In genomic region chr1:178543291-178543609, GRCh38 we compare ENCODE assay signal across 8 cellular contexts. TPM values are rescaled to one million over a fixed set of nuclear protein-coding genes. Genes with fewer than 3 reads are reported as not detected.
DNase-seq lines count a peak whose midpoint lies in the region; ATAC-seq and TF ChIP-seq lines count a peak whose summit lies in the region.

No MANE protein-coding gene starts in this region.

- no peak for TF ChIP-seq POLR2A in suprapubic skin (IDR thresholded peaks at IDR 0.05)

- no peak overlapping the region for H3K27ac ChIP-seq in CD8-positive, alpha-beta T cell (ENCODE audit: low read depth, low read length)
- H3K27ac ChIP-seq in iPS-20b (ENCODE audit: low read length) (no peak overlapping the region), suprapubic skin (peak overlapping the region; percentile 46)

- peaks cover 3% of the 10 kb centered on the region for H3K36me3 Mint-ChIP-seq in CD8-positive, alpha-beta T cell
- no peaks in the 10 kb centered on the region for H3K36me3 Mint-ChIP-seq in activated naive CD4-positive, alpha-beta T cell treated with anti-CD3 and anti-CD28 coated beads, Interleukin-2, amount 50 U/mL, for 72 hours

- peak overlapping the region; percentile 41 for H3K27ac Mint-ChIP-seq in CD8-positive, alpha-beta T cell
- peak overlapping the region in 1 of 2 donors; percentile 86 for H3K27ac Mint-ChIP-seq in activated naive CD4-positive, alpha-beta T cell treated with anti-CD3 and anti-CD28 coated beads, Interleukin-2, amount 50 U/mL, for 72 hours

- TF ChIP-seq CTCF in CD8-positive, alpha-beta T cell (IDR thresholded peaks at IDR 0.05) = no peak
- TF ChIP-seq CTCF in suprapubic skin (IDR thresholded peaks at IDR 0.05) = no peak

- no peak for TF ChIP-seq EP300 in suprapubic skin (IDR thresholded peaks at IDR 0.05)

- H3K36me3 ChIP-seq in CD8-positive, alpha-beta T cell (ENCODE audit: insufficient read depth, low read length) = no peaks in the 10 kb centered on the region
- H3K36me3 ChIP-seq in iPS-20b (ENCODE audit: insufficient read depth, low read depth, low read length) = peaks cover 8% of the 10 kb centered on the region
- no peaks in the 10 kb centered on the region for H3K36me3 ChIP-seq in suprapubic skin

- no peak for DNase-seq in CD8-positive, alpha-beta T cell
- DNase-seq in activated naive CD4-positive, alpha-beta T cell treated with anti-CD3 and anti-CD28 coated beads, Interleukin-2, amount 50 U/mL, for 72 hours (ENCODE audit: low spot score in 2 of 2) = no peak
- DNase-seq in suprapubic skin (ENCODE audit: low spot score in 2 of 2) (no peak), UCSD-AML1 (lab: John Stamatoyannopoulos, UW; ENCODE audit: unreplicated experiment) (no peak)
- DNase-seq in effector CD8-positive, alpha-beta T cell (lab: John Stamatoyannopoulos, UW) = no peak

- no peaks in the 10 kb centered on the region for H3K9me3 ChIP-seq in CD8-positive, alpha-beta T cell (ENCODE audit: low read length)
- H3K9me3 ChIP-seq in iPS-20b (ENCODE audit: insufficient read depth, low read depth, low read length) (no peaks in the 10 kb centered on the region), suprapubic skin (no peaks in the 10 kb centered on the region)

- peaks cover 11% of the 10 kb centered on the region for H3K4me1 ChIP-seq in CD8-positive, alpha-beta T cell (ENCODE audit: insufficient read depth, low read length)
- H3K4me1 ChIP-seq in iPS-20b (ENCODE audit: insufficient read depth, low read length) = no peaks in the 10 kb centered on the region
- H3K4me1 ChIP-seq in suprapubic skin = peaks cover 29% of the 10 kb centered on the region

- no peaks in the 10 kb centered on the region for H3K27me3 Mint-ChIP-seq in CD8-positive, alpha-beta T cell (ENCODE audit: low read depth)

- CTCF ChIA-PET in CD8-positive, alpha-beta T cell (lab: Charles Lee) = interaction anchor here (0.7 to 6.6 kb wide), 6 partner anchors 8 to 460 kb away, joined by 3 to 48 read pairs (median 4); no protein-coding TSS in a partner anchor

- no peak for ATAC-seq in CD8-positive, alpha-beta T cell
- ATAC-seq in GM19372 (IDR thresholded peaks at IDR 0.05; ENCODE audit: low read depth, unreplicated experiment) = peak; percentile 29
- ATAC-seq in HG03354 (IDR thresholded peaks at IDR 0.05; ENCODE audit: poor library complexity, severe bottlenecking, unreplicated experiment) = peak; percentile 49
- peak; percentile 4 to 10 for ATAC-seq in activated naive CD4-positive, alpha-beta T cell treated with anti-CD3 and anti-CD28 coated beads, Interleukin-2, amount 50 U/mL, for 72 hours

- 23% methylated on average over 10 of the region's 10 CpGs for whole genome bisulfite sequencing in suprapubic skin

- peak overlapping the region; percentile 90 for H3K4me3 Mint-ChIP-seq in CD8-positive, alpha-beta T cell

- H3K4me3 ChIP-seq in CD8-positive, alpha-beta T cell (ENCODE audit: low read depth, low read length) = peak overlapping the region; percentile 92
- H3K4me3 ChIP-seq in iPS-20b (ENCODE audit: low read length) (peak overlapping the region; percentile 96), suprapubic skin (peak overlapping the region; percentile 65)

- H3K27me3 ChIP-seq in CD8-positive, alpha-beta T cell (ENCODE audit: insufficient read depth, low read length) = no peaks in the 10 kb centered on the region
- H3K27me3 ChIP-seq in iPS-20b (ENCODE audit: insufficient read depth, low read length) (no peaks in the 10 kb centered on the region), suprapubic skin (no peaks in the 10 kb centered on the region)

- intact Hi-C loops in CD8-positive, alpha-beta T cell (cut with DNase I, micrococcal nuclease) = loop anchor here (2.0 to 10.0 kb wide), 5 partner anchors 538 to 1272 kb away; partner anchors contain the start of genes AXDND1 (in 1 of the 2) and SOAT1 (in 1 of the 2)

- no peaks in the 10 kb centered on the region for H3K9me3 Mint-ChIP-seq in CD8-positive, alpha-beta T cell
- H3K9me3 Mint-ChIP-seq in activated naive CD4-positive, alpha-beta T cell treated with anti-CD3 and anti-CD28 coated beads, Interleukin-2, amount 50 U/mL, for 72 hours = no peaks in the 10 kb centered on the region

- H3K9ac ChIP-seq in iPS-20b (ENCODE audit: low read depth, low read length) = peak overlapping the region; percentile 79; the same call in 1 of the 2 replicates

- H3K4me1 Mint-ChIP-seq in CD8-positive, alpha-beta T cell (ENCODE audit: low read depth) = peaks cover 9% of the 10 kb centered on the region

- POLR2A ChIA-PET in CD8-positive, alpha-beta T cell (lab: Charles Lee) = no interaction called here

RNA-seq across cellular contexts. Expression of gene TEX35, which starts 30.3 kb away (rescaled TPM):
- total RNA-seq in CD8-positive, alpha-beta T cell = not detected
- not detected for total RNA-seq in activated naive CD4-positive, alpha-beta T cell treated with anti-CD3 and anti-CD28 coated beads, Interleukin-2, amount 50 U/mL, for 72 hours
- 1 to 10 TPM in 2 of 4 donors, under 1 TPM in 1, not detected in 1; 0.60 to 1.0 (median 1.0) TPM for total RNA-seq in suprapubic skin

RNA-seq across cellular contexts. Expression of gene CLEC20A, which starts 46.5 kb away (rescaled TPM):
- not detected for total RNA-seq in CD8-positive, alpha-beta T cell
- total RNA-seq in activated naive CD4-positive, alpha-beta T cell treated with anti-CD3 and anti-CD28 coated beads, Interleukin-2, amount 50 U/mL, for 72 hours = not detected
- not detected for total RNA-seq in suprapubic skin
